ENCODE assay signal across 9 cellular contexts in the genomic region with DNA sequence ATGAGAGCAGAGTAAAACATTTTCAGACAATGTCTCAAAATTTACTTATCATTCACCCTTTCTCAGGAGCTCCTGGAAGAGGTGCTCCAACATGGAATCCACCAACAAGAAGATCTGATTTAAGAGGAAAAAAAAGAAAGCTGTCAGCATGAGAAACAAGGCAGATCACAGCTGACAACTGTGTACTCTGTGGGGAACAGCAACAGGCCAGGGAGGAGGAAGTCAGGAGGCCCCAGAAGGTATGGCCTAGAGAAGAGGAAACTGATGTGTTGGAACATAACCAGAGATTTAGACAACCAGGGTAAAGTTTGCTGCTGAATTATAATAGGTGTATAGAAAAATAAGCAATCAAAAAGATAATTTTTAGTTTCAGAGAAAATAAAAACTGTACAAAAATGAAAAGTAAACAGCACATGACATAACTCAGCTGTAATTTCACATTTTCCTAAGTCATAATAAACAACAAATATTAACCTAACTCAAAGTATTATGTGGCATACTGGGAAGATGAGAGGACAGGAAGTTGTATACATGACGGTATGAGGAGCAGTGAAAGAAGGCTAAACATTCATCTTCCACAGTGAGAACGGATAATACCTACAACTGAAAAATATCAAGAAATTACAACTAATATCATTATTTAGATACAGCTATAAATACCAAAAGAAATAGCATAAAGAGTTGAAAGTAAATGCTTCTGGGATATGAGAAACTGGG.
A peak's percentile ranks its signal among the peaks of the same experiment; 100 is the strongest.
DNase-seq lines count a peak whose midpoint lies in the region; ATAC-seq, FAIRE-seq and TF ChIP-seq lines count a peak whose summit lies in the region.
"Had no signal": no experiment of that assay in that cellular context is flagged by ENCODE, and none has a peak within 500 bp of the region (broad histone marks: within the 10 kb centered on the region; RNA-seq: fewer than 3 reads in every experiment).

No MANE protein-coding gene starts in this region.

- H3K27me3 ChIP-seq in HepG2 (ENCODE audit: control insufficient read depth in 1 of 2, insufficient read depth in 2 of 2, low read length in 2 of 2) (no peaks in the 10 kb centered on the region), right lobe of liver (no peaks in the 10 kb centered on the region)

- H3K36me3 ChIP-seq in HepG2 (replicated peaks in 1 of 2; ENCODE audit: control insufficient read depth in 1 of 2, insufficient read depth in 2 of 2, low read length in 2 of 2) = peaks cover 7 to 59% of the 10 kb centered on the region in 2 experiments
- H3K36me3 ChIP-seq in right lobe of liver = peaks cover 0 to 17% (median 0%) of the 10 kb centered on the region in 4 donors

- TF ChIP-seq POLR2A in HepG2 (IDR thresholded peaks at IDR 0.05; ENCODE audit: insufficient read depth in 1 of 2, low read depth in 2 of 2, low read length in 2 of 2) (no peak), right lobe of liver (IDR thresholded peaks at IDR 0.05) (no peak)

- H3K27ac ChIP-seq in HepG2 (ENCODE audit: extremely low read length, insufficient read depth, low read length) (no peak overlapping the region), right lobe of liver (no peak overlapping the region)
- H3K27ac ChIP-seq: psoas muscle had no signal

- H4K20me1 ChIP-seq in HepG2 (ENCODE audit: insufficient read depth, low read length) = no peaks in the 10 kb centered on the region

- H3K9me3 ChIP-seq in HepG2 (ENCODE audit: low read length) (no peaks in the 10 kb centered on the region), right lobe of liver (no peaks in the 10 kb centered on the region)
- H3K9me3 ChIP-seq: psoas muscle had no signal

- no peak overlapping the region for H3K4me2 ChIP-seq in HepG2 (ENCODE audit: low read depth, low read length)

- ATAC-seq in HepG2 (no peak), right lobe of liver (no peak)
- ATAC-seq: psoas muscle had no signal

- H3K4me3 ChIP-seq in HepG2 (replicated peaks in 1 of 3; ENCODE audit: insufficient read depth in 1 of 3, low read depth in 2 of 3, low read length in 3 of 3) = no peak overlapping the region
- H3K4me3 ChIP-seq in right lobe of liver = no peak overlapping the region
- H3K4me3 ChIP-seq: psoas muscle had no signal

- 94% methylated on average over 2 of the region's 2 CpGs for WGBS in HepG2 (ENCODE audit: low lambda C conversion rate)
- 61% methylated on average over 2 of the region's 2 CpGs for WGBS in right lobe of liver (ENCODE audit: insufficient coverage, low coverage, low lambda C conversion rate, missing lambda C conversion rate)

- no peak for FAIRE-seq in HepG2 (lab: Jason Lieb, UNC)
- no peak for FAIRE-seq in urothelium cell line (lab: Jason Lieb, UNC)

- no peaks in the 10 kb centered on the region for H3K79me2 ChIP-seq in HepG2 (ENCODE audit: insufficient read depth, low read length)

- H2AFZ ChIP-seq in HepG2 (ENCODE audit: low read length) = no peak overlapping the region

- POLR2A ChIA-PET in HepG2 (lab: Yijun Ruan, JAX) = interaction anchor here (0.6 kb wide), 1 partner anchor 55 kb away, joined by 3 read pairs; no protein-coding TSS in a partner anchor

- H3K9ac ChIP-seq in HepG2 (ENCODE audit: insufficient read depth, low read depth, low read length) = no peak overlapping the region

- CTCF ChIA-PET in HepG2 (lab: Yijun Ruan, JAX; ENCODE audit: low intra/inter-chr PET ratio, low total read pairs) = no interaction called here

- no peak for TF ChIP-seq CTCF in HepG2 (CRISPR knock-in tag; IDR thresholded peaks at IDR 0.05)
- no peak for TF ChIP-seq CTCF in right lobe of liver (IDR thresholded peaks at IDR 0.05)

- BruUV-seq in HepG2 (replicated peaks; lab: Mats Ljungman, UMichigan) = no TSS peak

- DNase-seq in HepG2 (ENCODE audit: low spot score) (no peak), right lobe of liver (no peak), OCI-M1 (lab: John Stamatoyannopoulos, UW) (peak; percentile 39), dermis blood vessel endothelial cell (peak; percentile 55), NCI-H146 treated with DMSO at 0.1 percent for 48 hours (lab: John Stamatoyannopoulos, UW; ENCODE audit: unreplicated experiment) (no peak), urothelium cell line (ENCODE audit: low spot score) (no peak), NK-92 (lab: John Stamatoyannopoulos, UW; ENCODE audit: unreplicated experiment) (no peak)
- no peak for DNase-seq in stimulated activated naive CD4-positive, alpha-beta T cell treated with Interleukin-2 at 50 U/mL for 16 hours (lab: John Stamatoyannopoulos, UW)
- DNase-seq: psoas muscle had no signal

- TF ChIP-seq RAD21 in HepG2 (CRISPR knock-in tag; IDR thresholded peaks at IDR 0.05) = no peak

- in situ Hi-C loops in HepG2 (cut with HindIII; ENCODE audit: extremely low pct_ligation_motif_present, low pct_unique_long_range_greater_than_20kb) = no loop called here

- intact Hi-C loops in HepG2 (cut with micrococcal nuclease; ENCODE audit: unreplicated experiment) (no loop called here), right lobe of liver (cut with DNase I) (no loop called here)

- H3K4me1 ChIP-seq in HepG2 (ENCODE audit: insufficient read depth, low read length) (peaks cover 8% of the 10 kb centered on the region), right lobe of liver (peaks cover 0 to 16% (median 5%) of the 10 kb centered on the region in 4 donors)

- TF ChIP-seq EP300 in HepG2 (IDR thresholded peaks at IDR 0.05; ENCODE audit: low read depth in 2 of 2, low read length in 2 of 2) (no peak), HepG2 (CRISPR knock-in tag; IDR thresholded peaks at IDR 0.05; ENCODE audit: borderline replicate concordance) (no peak)

TF ChIP-seq in HepG2, 621 proteins besides CTCF, POLR2A, EP300 and RAD21:
- TF ChIP-seq SRSF9 (IDR thresholded peaks at IDR 0.05; ENCODE audit: borderline replicate concordance, insufficient read depth, low read depth, low read length, poor library complexity, severe bottlenecking) = no peak
- TF ChIP-seq TCF7 (IDR thresholded peaks at IDR 0.05; ENCODE audit: low read depth) = no peak
- TF ChIP-seq RBM22 (optimal IDR thresholded peaks at IDR 0.05; ENCODE audit: low read length) = peak; percentile 69
- TF ChIP-seq, protein P1, sequence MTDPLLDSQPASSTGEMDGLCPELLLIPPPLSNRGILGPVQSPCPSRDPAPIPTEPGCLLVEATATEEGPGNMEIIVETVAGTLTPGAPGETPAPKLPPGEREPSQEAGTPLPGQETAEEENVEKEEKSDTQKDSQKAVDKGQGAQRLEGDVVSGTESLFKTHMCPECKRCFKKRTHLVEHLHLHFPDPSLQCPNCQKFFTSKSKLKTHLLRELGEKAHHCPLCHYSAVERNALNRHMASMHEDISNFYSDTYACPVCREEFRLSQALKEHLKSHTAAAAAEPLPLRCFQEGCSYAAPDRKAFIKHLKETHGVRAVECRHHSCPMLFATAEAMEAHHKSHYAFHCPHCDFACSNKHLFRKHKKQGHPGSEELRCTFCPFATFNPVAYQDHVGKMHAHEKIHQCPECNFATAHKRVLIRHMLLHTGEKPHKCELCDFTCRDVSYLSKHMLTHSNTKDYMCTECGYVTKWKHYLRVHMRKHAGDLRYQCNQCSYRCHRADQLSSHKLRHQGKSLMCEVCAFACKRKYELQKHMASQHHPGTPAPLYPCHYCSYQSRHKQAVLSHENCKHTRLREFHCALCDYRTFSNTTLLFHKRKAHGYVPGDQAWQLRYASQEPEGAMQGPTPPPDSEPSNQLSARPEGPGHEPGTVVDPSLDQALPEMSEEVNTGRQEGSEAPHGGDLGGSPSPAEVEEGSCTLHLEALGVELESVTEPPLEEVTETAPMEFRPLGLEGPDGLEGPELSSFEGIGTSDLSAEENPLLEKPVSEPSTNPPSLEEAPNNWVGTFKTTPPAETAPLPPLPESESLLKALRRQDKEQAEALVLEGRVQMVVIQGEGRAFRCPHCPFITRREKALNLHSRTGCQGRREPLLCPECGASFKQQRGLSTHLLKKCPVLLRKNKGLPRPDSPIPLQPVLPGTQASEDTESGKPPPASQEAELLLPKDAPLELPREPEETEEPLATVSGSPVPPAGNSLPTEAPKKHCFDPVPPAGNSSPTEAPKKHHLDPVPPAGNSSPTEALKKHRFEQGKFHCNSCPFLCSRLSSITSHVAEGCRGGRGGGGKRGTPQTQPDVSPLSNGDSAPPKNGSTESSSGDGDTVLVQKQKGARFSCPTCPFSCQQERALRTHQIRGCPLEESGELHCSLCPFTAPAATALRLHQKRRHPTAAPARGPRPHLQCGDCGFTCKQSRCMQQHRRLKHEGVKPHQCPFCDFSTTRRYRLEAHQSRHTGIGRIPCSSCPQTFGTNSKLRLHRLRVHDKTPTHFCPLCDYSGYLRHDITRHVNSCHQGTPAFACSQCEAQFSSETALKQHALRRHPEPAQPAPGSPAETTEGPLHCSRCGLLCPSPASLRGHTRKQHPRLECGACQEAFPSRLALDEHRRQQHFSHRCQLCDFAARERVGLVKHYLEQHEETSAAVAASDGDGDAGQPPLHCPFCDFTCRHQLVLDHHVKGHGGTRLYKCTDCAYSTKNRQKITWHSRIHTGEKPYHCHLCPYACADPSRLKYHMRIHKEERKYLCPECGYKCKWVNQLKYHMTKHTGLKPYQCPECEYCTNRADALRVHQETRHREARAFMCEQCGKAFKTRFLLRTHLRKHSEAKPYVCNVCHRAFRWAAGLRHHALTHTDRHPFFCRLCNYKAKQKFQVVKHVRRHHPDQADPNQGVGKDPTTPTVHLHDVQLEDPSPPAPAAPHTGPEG (CRISPR knock-in tag; IDR thresholded peaks at IDR 0.05) = no peak
- TF ChIP-seq ZHX1 (CRISPR knock-in tag; IDR thresholded peaks at IDR 0.05; ENCODE audit: low read depth) = no peak
- TF ChIP-seq GABPA (IDR thresholded peaks at IDR 0.05; ENCODE audit: low read depth, low read length) = no peak
- 0 out of 2 replicates have a peak, but pooled peaks have one; percentile 22 for TF ChIP-seq GABPA (CRISPR knock-in tag; IDR thresholded peaks at IDR 0.05; ENCODE audit: low read depth)

Comparison
In these comparisons a context has a peak if more than half of its experiments do, and no peak if none do; other contexts are left out.
1. DNase-seq: peak in OCI-M1 (single experiment) and dermis blood vessel endothelial cell (single experiment); none in HepG2 (single experiment), right lobe of liver (0 of 3), stimulated activated naive CD4-positive, alpha-beta T cell treated with Interleukin-2 at 50 U/mL for 16 hours (single experiment), NCI-H146 treated with DMSO at 0.1 percent for 48 hours (single experiment), urothelium cell line (single experiment) and NK-92 (single experiment).